ENCODE assay signal across 18 cellular contexts in the genomic region with DNA sequence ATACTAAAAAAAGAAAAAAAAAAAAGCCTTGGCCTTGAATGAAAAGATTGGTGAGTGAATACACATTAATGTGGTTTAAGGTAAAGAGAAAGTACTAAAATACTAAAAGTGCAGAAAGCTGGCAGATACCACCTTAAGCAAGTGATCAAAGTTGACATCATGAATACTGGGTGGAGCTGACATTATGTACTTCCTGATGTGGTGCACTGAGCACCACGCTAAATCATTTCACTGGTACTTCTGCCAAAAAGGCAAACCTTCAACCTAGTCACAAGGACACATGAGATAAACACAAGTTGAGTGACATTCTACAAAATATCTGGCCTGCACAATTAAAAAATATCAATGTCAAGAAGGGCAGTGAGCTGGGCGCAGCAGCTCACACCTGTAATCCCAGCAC. TPM values are rescaled to one million over a fixed set of nuclear protein-coding genes. Genes with fewer than 3 reads are reported as not detected.
DNase-seq lines count a peak whose midpoint lies in the region; ATAC-seq, FAIRE-seq and TF ChIP-seq lines count a peak whose summit lies in the region.
"Had no signal": no experiment of that assay in that cellular context is flagged by ENCODE, and none has a peak within 500 bp of the region (broad histone marks: within the 10 kb centered on the region; RNA-seq: fewer than 3 reads in every experiment).

No MANE protein-coding gene starts in this region.

- no peaks in the 10 kb centered on the region for H3K36me3 Mint-ChIP-seq in activated CD4-positive, alpha-beta T cell treated with anti-CD3 and anti-CD28 coated beads, Interleukin-2, amount 10 ng/mL, durations not matched to agents 7 days and 5 days (ENCODE audit: low read depth)
- H3K36me3 Mint-ChIP-seq in T-cell = no peaks in the 10 kb centered on the region

- H3K27ac ChIP-seq in foreskin keratinocyte (no peak overlapping the region), small intestine (ENCODE audit: low read depth in 1 of 2, low read length in 1 of 2) (peak overlapping the region; percentile 50 to 54)
- H3K27ac ChIP-seq: A549, tibial nerve had no signal

- no peak overlapping the region for H3K4me3 ChIP-seq in small intestine (ENCODE audit: low read depth in 1 of 2, low read length in 2 of 2)
- H3K4me3 ChIP-seq: A549, tibial nerve had no signal

- POLR2A ChIA-PET in activated CD4-positive, alpha-beta T cell treated with anti-CD3 and anti-CD28 coated beads, Interleukin-2, amount 10 ng/mL, durations not matched to agents 7 days and 5 days (lab: Charles Lee) = interaction anchor here (0.6 kb wide), 1 partner anchor 9 kb away, joined by 5 read pairs; no protein-coding TSS in a partner anchor
- POLR2A ChIA-PET in T-cell (lab: Charles Lee) = interaction anchor here in 1 of 2 donors (0.6 kb wide), 1 partner anchor 11 kb away, joined by 6 read pairs; no protein-coding TSS in a partner anchor

- peak overlapping the region; percentile 72 for H3K27ac Mint-ChIP-seq in activated CD4-positive, alpha-beta T cell treated with anti-CD3 and anti-CD28 coated beads, Interleukin-2, amount 10 ng/mL, durations not matched to agents 7 days and 5 days
- peak overlapping the region; percentile 71 to 92 for H3K27ac Mint-ChIP-seq in T-cell
- H3K27ac Mint-ChIP-seq: activated CD4-positive, alpha-beta T cell treated with anti-CD3 and anti-CD28 coated beads, Interleukin-2, amount 10 ng/mL, durations not matched to agents 24 days and 14 days; HFFc6; nephron progenitor cell had no signal

- H3K27me3 ChIP-seq in foreskin keratinocyte (peaks cover 6% of the 10 kb centered on the region), small intestine (ENCODE audit: control insufficient read depth in 2 of 2, insufficient read depth in 2 of 2, low read length in 2 of 2) (no peaks in the 10 kb centered on the region)
- H3K27me3 ChIP-seq: tibial nerve had no signal

- WGBS in small intestine, 3 donors = 10 to 36% (median 27%) methylated on average over 2 of the region's 2 CpGs

- H3K36me3 ChIP-seq in small intestine (ENCODE audit: control insufficient read depth in 2 of 2, insufficient read depth in 2 of 2, low read length in 2 of 2) = no peaks in the 10 kb centered on the region
- H3K36me3 ChIP-seq: tibial nerve had no signal

- H3K4me1 ChIP-seq in foreskin keratinocyte (no peaks in the 10 kb centered on the region), small intestine (ENCODE audit: control insufficient read depth in 2 of 2, insufficient read depth in 1 of 2, low read depth in 1 of 2, low read length in 1 of 2) (peaks cover 0 to 5% of the 10 kb centered on the region in 2 donors)

- DNase-seq in activated CD4-positive, alpha-beta T cell treated with anti-CD3 and anti-CD28 coated beads, Interleukin-2, amount 10 ng/mL, durations not matched to agents 7 days and 5 days = peak; percentile 12
- DNase-seq in activated CD4-positive, alpha-beta T cell treated with anti-CD3 and anti-CD28 coated beads for 48 hours = no peak
- DNase-seq in T-cell (peak in 11 of 34 experiments; percentile 1 to 30 (median 8)), foreskin keratinocyte (no peak), small intestine (peak; percentile 82), NCI-H526 treated with DMSO at 0.1 percent for 48 hours (lab: John Stamatoyannopoulos, UW) (no peak)
- DNase-seq: activated CD4-positive, alpha-beta T cell treated with anti-CD3 and anti-CD28 coated beads, Interleukin-2, amount 10 ng/mL, durations not matched to agents 24 days and 14 days; amniotic stem cell; HFFc6; kidney; NCI-H1048; NCI-H446; nephron progenitor cell had no signal

- H3K9me3 Mint-ChIP-seq in activated CD4-positive, alpha-beta T cell treated with anti-CD3 and anti-CD28 coated beads, Interleukin-2, amount 10 ng/mL, durations not matched to agents 7 days and 5 days = no peaks in the 10 kb centered on the region
- H3K9me3 Mint-ChIP-seq in T-cell = no peaks in the 10 kb centered on the region
- H3K9me3 Mint-ChIP-seq: activated CD4-positive, alpha-beta T cell treated with anti-CD3 and anti-CD28 coated beads, Interleukin-2, amount 10 ng/mL, durations not matched to agents 24 days and 14 days; HFFc6; nephron progenitor cell had no signal

- no peak for TF ChIP-seq CTCF in foreskin keratinocyte (conservative IDR thresholded peaks at IDR 0.05)

- peaks cover 11% of the 10 kb centered on the region for H3K4me1 Mint-ChIP-seq in activated CD4-positive, alpha-beta T cell treated with anti-CD3 and anti-CD28 coated beads, Interleukin-2, amount 10 ng/mL, durations not matched to agents 7 days and 5 days
- peaks cover 10 to 12% (median 12%) of the 10 kb centered on the region in 3 donors for H3K4me1 Mint-ChIP-seq in T-cell

- CTCF ChIA-PET in activated CD4-positive, alpha-beta T cell treated with anti-CD3 and anti-CD28 coated beads, Interleukin-2, amount 10 ng/mL, durations not matched to agents 7 days and 5 days (lab: Charles Lee) = no interaction called here
- CTCF ChIA-PET in T-cell (lab: Charles Lee) = interaction anchor here (0.6 to 1.3 kb wide), 4 partner anchors 27 to 1810 kb away, joined by 3 to 5 read pairs (median 4); no protein-coding TSS in a partner anchor

- no peaks in the 10 kb centered on the region for H3K9me3 ChIP-seq in small intestine (ENCODE audit: control insufficient read depth, low read depth)
- H3K9me3 ChIP-seq: A549, tibial nerve had no signal

- ATAC-seq in T-cell (replicated peaks in 1 of 4) = peak; percentile 86 to 100 (median 97)
- peak; percentile 21 for ATAC-seq in foreskin keratinocyte
- ATAC-seq in HG02970 (IDR thresholded peaks at IDR 0.05; ENCODE audit: low FRiP score, unreplicated experiment) = no peak
- ATAC-seq in HG03280 (IDR thresholded peaks at IDR 0.05; ENCODE audit: unreplicated experiment) = no peak
- ATAC-seq: A549 had no signal

- no peak overlapping the region for H3K4me3 Mint-ChIP-seq in activated CD4-positive, alpha-beta T cell treated with anti-CD3 and anti-CD28 coated beads, Interleukin-2, amount 10 ng/mL, durations not matched to agents 7 days and 5 days
- H3K4me3 Mint-ChIP-seq in T-cell = peak overlapping the region; percentile 0 to 44 (median 35)
- H3K4me3 Mint-ChIP-seq: activated CD4-positive, alpha-beta T cell treated with anti-CD3 and anti-CD28 coated beads, Interleukin-2, amount 10 ng/mL, durations not matched to agents 24 days and 14 days; HFFc6; nephron progenitor cell had no signal

- peak; percentile 67 for FAIRE-seq in small intestine (lab: Jason Lieb, UNC)
- FAIRE-seq: A549, D721Med, kidney had no signal

- no peaks in the 10 kb centered on the region for H3K27me3 Mint-ChIP-seq in activated CD4-positive, alpha-beta T cell treated with anti-CD3 and anti-CD28 coated beads, Interleukin-2, amount 10 ng/mL, durations not matched to agents 7 days and 5 days
- peaks cover 0 to 2% of the 10 kb centered on the region in 2 donors for H3K27me3 Mint-ChIP-seq in T-cell
- H3K27me3 Mint-ChIP-seq: activated CD4-positive, alpha-beta T cell treated with anti-CD3 and anti-CD28 coated beads, Interleukin-2, amount 10 ng/mL, durations not matched to agents 24 days and 14 days had no signal

RNA-seq across cellular contexts. Expression of a gene that starts 33.8 kb away (rescaled TPM):
- total RNA-seq in activated CD4-positive, alpha-beta T cell treated with anti-CD3 and anti-CD28 coated beads, Interleukin-2, amount 10 ng/mL, durations not matched to agents 7 days and 5 days = 10 to 100 TPM; 42.4 to 47.3 TPM
- 10 to 100 TPM; 33.9 to 41.1 (median 37.7) TPM for total RNA-seq in T-cell
- 42.2 and 44.5 TPM in 2 replicates for total RNA-seq in foreskin keratinocyte
- polyA plus RNA-seq in foreskin keratinocyte = 11.1 and 15.8 TPM in 2 replicates
- polyA plus RNA-seq in small intestine = 10 to 100 TPM; 16.3 to 32.0 (median 18.4) TPM

Comparison
In these comparisons a context has a peak if more than half of its experiments do, and no peak if none do; other contexts are left out.
1. DNase-seq: peak in activated CD4-positive, alpha-beta T cell treated with anti-CD3 and anti-CD28 coated beads, Interleukin-2, amount 10 ng/mL, durations not matched to agents 7 days and 5 days (single experiment) and small intestine (single experiment); none in activated CD4-positive, alpha-beta T cell treated with anti-CD3 and anti-CD28 coated beads for 48 hours (single experiment), foreskin keratinocyte (0 of 2) and NCI-H526 treated with DMSO at 0.1 percent for 48 hours (single experiment).
2. ATAC-seq: peak in T-cell (4 of 4) and foreskin keratinocyte (single experiment); none in HG02970 (single experiment) and HG03280 (single experiment).